ENCODE assay signal across 2 cellular contexts in the genomic region with DNA sequence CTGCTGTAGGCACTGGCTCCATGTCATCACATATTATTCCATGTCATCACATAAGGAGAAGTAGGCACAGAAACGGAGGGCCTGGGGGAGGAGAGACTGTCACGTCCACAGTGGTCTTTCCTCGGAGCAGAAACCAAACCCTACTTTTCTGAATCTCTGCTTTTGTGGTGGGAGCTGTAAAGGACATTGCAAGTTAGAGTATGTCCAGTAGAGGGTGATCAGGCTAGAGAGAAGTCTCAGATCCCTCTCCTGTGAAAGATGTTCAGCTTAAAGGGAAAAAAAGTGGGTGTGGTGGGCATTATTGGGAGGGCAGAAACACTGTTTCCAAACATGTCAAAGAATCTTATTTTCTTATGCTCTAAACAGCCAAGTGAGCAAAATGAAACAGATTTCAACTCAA.
TF ChIP-seq lines count a peak whose summit lies in the region.

No MANE protein-coding gene starts in this region.

TF ChIP-seq in GM23338, 12 proteins besides CTCF, POLR2A, EP300 and RAD21 (continued from another document):
- TF ChIP-seq ZNF114 (CRISPR knock-in tag; IDR thresholded peaks at IDR 0.05) (no peak), EZH2phosphoT487 (IDR thresholded peaks at IDR 0.05; ENCODE audit: unreplicated experiment) (no peak)

TF ChIP-seq in GM12878, 131 proteins besides CTCF, POLR2A, EP300 and RAD21 (continued from another document):
- TF ChIP-seq, protein P1, sequence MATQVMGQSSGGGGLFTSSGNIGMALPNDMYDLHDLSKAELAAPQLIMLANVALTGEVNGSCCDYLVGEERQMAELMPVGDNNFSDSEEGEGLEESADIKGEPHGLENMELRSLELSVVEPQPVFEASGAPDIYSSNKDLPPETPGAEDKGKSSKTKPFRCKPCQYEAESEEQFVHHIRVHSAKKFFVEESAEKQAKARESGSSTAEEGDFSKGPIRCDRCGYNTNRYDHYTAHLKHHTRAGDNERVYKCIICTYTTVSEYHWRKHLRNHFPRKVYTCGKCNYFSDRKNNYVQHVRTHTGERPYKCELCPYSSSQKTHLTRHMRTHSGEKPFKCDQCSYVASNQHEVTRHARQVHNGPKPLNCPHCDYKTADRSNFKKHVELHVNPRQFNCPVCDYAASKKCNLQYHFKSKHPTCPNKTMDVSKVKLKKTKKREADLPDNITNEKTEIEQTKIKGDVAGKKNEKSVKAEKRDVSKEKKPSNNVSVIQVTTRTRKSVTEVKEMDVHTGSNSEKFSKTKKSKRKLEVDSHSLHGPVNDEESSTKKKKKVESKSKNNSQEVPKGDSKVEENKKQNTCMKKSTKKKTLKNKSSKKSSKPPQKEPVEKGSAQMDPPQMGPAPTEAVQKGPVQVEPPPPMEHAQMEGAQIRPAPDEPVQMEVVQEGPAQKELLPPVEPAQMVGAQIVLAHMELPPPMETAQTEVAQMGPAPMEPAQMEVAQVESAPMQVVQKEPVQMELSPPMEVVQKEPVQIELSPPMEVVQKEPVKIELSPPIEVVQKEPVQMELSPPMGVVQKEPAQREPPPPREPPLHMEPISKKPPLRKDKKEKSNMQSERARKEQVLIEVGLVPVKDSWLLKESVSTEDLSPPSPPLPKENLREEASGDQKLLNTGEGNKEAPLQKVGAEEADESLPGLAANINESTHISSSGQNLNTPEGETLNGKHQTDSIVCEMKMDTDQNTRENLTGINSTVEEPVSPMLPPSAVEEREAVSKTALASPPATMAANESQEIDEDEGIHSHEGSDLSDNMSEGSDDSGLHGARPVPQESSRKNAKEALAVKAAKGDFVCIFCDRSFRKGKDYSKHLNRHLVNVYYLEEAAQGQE (IDR thresholded peaks at IDR 0.05; ENCODE audit: low read depth, low read length): no peak
